8 cellular contexts compared by ENCODE assay signal in genomic region chr22:23565288-23565941, GRCh38. TPM values are rescaled to one million over a fixed set of nuclear protein-coding genes. Genes with fewer than 3 reads are reported as not detected.
DNase-seq lines count a peak whose midpoint lies in the region; ATAC-seq, FAIRE-seq and TF ChIP-seq lines count a peak whose summit lies in the region.

No MANE protein-coding gene starts in this region.

- ATAC-seq in A549 = peak; percentile 54 to 71
- peak; percentile 77 for ATAC-seq in activated CD8-positive, alpha-beta T cell treated with anti-CD3 and anti-CD28 coated beads for 36 hours
- ATAC-seq in stimulated activated naive B cell treated with anti-CD40 and anti-IgM and Interleukin-4, amounts not matched to agents 10 μg/mL and 1 μg/mL and 100 μg/mL, for 72 hours (replicated peaks) = peak; percentile 65 to 82
- no peak for ATAC-seq in GM21737 (IDR thresholded peaks at IDR 0.05; ENCODE audit: unreplicated experiment)
- no peak for ATAC-seq in GM18867 (IDR thresholded peaks at IDR 0.05; ENCODE audit: unreplicated experiment)

- H3K4me2 ChIP-seq in A549 = peak overlapping the region; percentile 83

- peaks cover 6% of the 10 kb centered on the region for H3K4me1 Mint-ChIP-seq in activated CD8-positive, alpha-beta T cell treated with anti-CD3 and anti-CD28 coated beads for 36 hours (ENCODE audit: low read depth)
- peaks cover 10 to 12% of the 10 kb centered on the region in 2 donors for H3K4me1 Mint-ChIP-seq in stimulated activated naive B cell treated with anti-CD40 and anti-IgM and Interleukin-4, amounts not matched to agents 10 μg/mL and 1 μg/mL and 100 μg/mL, for 72 hours

- POLR2A ChIA-PET in A549 (lab: Yijun Ruan, JAX) = no interaction called here
- POLR2A ChIA-PET in activated CD8-positive, alpha-beta T cell treated with anti-CD3 and anti-CD28 coated beads for 36 hours (lab: Charles Lee) = no interaction called here

- peak overlapping the region; percentile 37 for H3K4me3 ChIP-seq in A549
- H3K4me3 ChIP-seq in iPS-18a (ENCODE audit: low read length) = peak overlapping the region; percentile 65

- no peak for TF ChIP-seq CTCF in A549 (IDR thresholded peaks at IDR 0.05)
- TF ChIP-seq CTCF in GM13977 (IDR thresholded peaks at IDR 0.05; ENCODE audit: extremely low read depth, insufficient read depth, missing control alignments) = peak; percentile 24
- no peak for TF ChIP-seq CTCF in activated CD8-positive, alpha-beta T cell treated with anti-CD3 and anti-CD28 coated beads for 36 hours (IDR thresholded peaks at IDR 0.05)

- no peak overlapping the region for H3K27ac Mint-ChIP-seq in activated CD8-positive, alpha-beta T cell treated with anti-CD3 and anti-CD28 coated beads for 36 hours
- H3K27ac Mint-ChIP-seq in stimulated activated naive B cell treated with anti-CD40 and anti-IgM and Interleukin-4, amounts not matched to agents 10 μg/mL and 1 μg/mL and 100 μg/mL, for 72 hours = peak overlapping the region; percentile 49

- H3K36me3 ChIP-seq in iPS-18a (ENCODE audit: control insufficient read depth, low read depth, low read length) = no peaks in the 10 kb centered on the region

- H3K27me3 Mint-ChIP-seq in activated CD8-positive, alpha-beta T cell treated with anti-CD3 and anti-CD28 coated beads for 36 hours = peaks cover 22% of the 10 kb centered on the region
- peaks cover 32 to 34% of the 10 kb centered on the region in 2 donors for H3K27me3 Mint-ChIP-seq in stimulated activated naive B cell treated with anti-CD40 and anti-IgM and Interleukin-4, amounts not matched to agents 10 μg/mL and 1 μg/mL and 100 μg/mL, for 72 hours

- TF ChIP-seq RAD21 in A549 (conservative IDR thresholded peaks at IDR 0.05 in 1 of 2, IDR thresholded peaks at IDR 0.05 in 1 of 2) = no peak

- H3K9me3 ChIP-seq in A549 = no peaks in the 10 kb centered on the region
- no peaks in the 10 kb centered on the region for H3K9me3 ChIP-seq in iPS-18a (ENCODE audit: control insufficient read depth, low read depth, low read length)

- no peak for TF ChIP-seq POLR2A in A549 (IDR thresholded peaks at IDR 0.05; ENCODE audit: low read length)

- no peak overlapping the region for H3K9ac ChIP-seq in iPS-18a (ENCODE audit: low read length)

- peak overlapping the region; percentile 4 to 72; a peak in 4 of 6 replicates for H3K27ac ChIP-seq in A549
- H3K27ac ChIP-seq in iPS-18a (ENCODE audit: low read length) = no peak overlapping the region

- H3K4me1 ChIP-seq in A549 (no peaks in the 10 kb centered on the region; the same call in 2 of the 3 replicates), iPS-18a (ENCODE audit: control insufficient read depth, low read depth, low read length) (no peaks in the 10 kb centered on the region)

- FAIRE-seq in A549 (lab: Jason Lieb, UNC) = no peak

- H3K9me3 Mint-ChIP-seq in activated CD8-positive, alpha-beta T cell treated with anti-CD3 and anti-CD28 coated beads for 36 hours = no peaks in the 10 kb centered on the region
- H3K9me3 Mint-ChIP-seq in stimulated activated naive B cell treated with anti-CD40 and anti-IgM and Interleukin-4, amounts not matched to agents 10 μg/mL and 1 μg/mL and 100 μg/mL, for 72 hours = no peaks in the 10 kb centered on the region

- H3K27me3 ChIP-seq in iPS-18a (ENCODE audit: control insufficient read depth, insufficient read depth, low read length) = peaks cover 38% of the 10 kb centered on the region

- H3K4me3 Mint-ChIP-seq in activated CD8-positive, alpha-beta T cell treated with anti-CD3 and anti-CD28 coated beads for 36 hours = peak overlapping the region; percentile 59
- peak overlapping the region; percentile 83 to 87 for H3K4me3 Mint-ChIP-seq in stimulated activated naive B cell treated with anti-CD40 and anti-IgM and Interleukin-4, amounts not matched to agents 10 μg/mL and 1 μg/mL and 100 μg/mL, for 72 hours

- CTCF ChIA-PET in A549 (lab: Yijun Ruan, JAX) = no interaction called here
- CTCF ChIA-PET in activated CD8-positive, alpha-beta T cell treated with anti-CD3 and anti-CD28 coated beads for 36 hours (lab: Charles Lee) = no interaction called here

- TF ChIP-seq EP300 in A549 (IDR thresholded peaks at IDR 0.05) = no peak

- in situ Hi-C loops in GM13977 (cut with MboI; ENCODE audit: low pct_unique_long_range_greater_than_20kb, low sequenced_read_pairs, unreplicated experiment) = no loop called here

- DNase-seq in A549 (ENCODE audit: low read depth in 1 of 2, low spot score in 1 of 2) (peak in 1 of 2 experiments; percentile 22), GM13977 (ENCODE audit: low spot score) (no peak), NCI-H2107 (lab: John Stamatoyannopoulos, UW) (no peak)
- peak; percentile 30 for DNase-seq in activated CD8-positive, alpha-beta T cell treated with anti-CD3 and anti-CD28 coated beads for 36 hours
- DNase-seq in stimulated activated naive B cell treated with anti-CD40 and anti-IgM and Interleukin-4, amounts not matched to agents 10 μg/mL and 1 μg/mL and 100 μg/mL, for 72 hours = no peak

- WGBS in A549 (ENCODE audit: missing lambda C conversion rate) = 35% methylated on average over 9 of the region's 12 CpGs

- intact Hi-C loops in activated CD8-positive, alpha-beta T cell treated with anti-CD3 and anti-CD28 coated beads for 36 hours (cut with micrococcal nuclease) = no loop called here

- H3K36me3 Mint-ChIP-seq in activated CD8-positive, alpha-beta T cell treated with anti-CD3 and anti-CD28 coated beads for 36 hours (ENCODE audit: low read depth) = no peaks in the 10 kb centered on the region
- H3K36me3 Mint-ChIP-seq in stimulated activated naive B cell treated with anti-CD40 and anti-IgM and Interleukin-4, amounts not matched to agents 10 μg/mL and 1 μg/mL and 100 μg/mL, for 72 hours = no peaks in the 10 kb centered on the region

TF ChIP-seq in A549, 52 proteins besides CTCF, POLR2A, EP300 and RAD21:
- TF ChIP-seq RCOR1 (IDR thresholded peaks at IDR 0.05; ENCODE audit: low read depth, low read length) (no peak), HOXA7 (CRISPR knock-in tag; IDR thresholded peaks at IDR 0.05) (no peak), HMGXB4 (CRISPR knock-in tag; IDR thresholded peaks at IDR 0.05; ENCODE audit: borderline replicate concordance) (no peak), KDM5A (IDR thresholded peaks at IDR 0.05) (no peak), MAFK (IDR thresholded peaks at IDR 0.05; ENCODE audit: partially characterized antibody) (no peak)
- TF ChIP-seq, protein P1, sequence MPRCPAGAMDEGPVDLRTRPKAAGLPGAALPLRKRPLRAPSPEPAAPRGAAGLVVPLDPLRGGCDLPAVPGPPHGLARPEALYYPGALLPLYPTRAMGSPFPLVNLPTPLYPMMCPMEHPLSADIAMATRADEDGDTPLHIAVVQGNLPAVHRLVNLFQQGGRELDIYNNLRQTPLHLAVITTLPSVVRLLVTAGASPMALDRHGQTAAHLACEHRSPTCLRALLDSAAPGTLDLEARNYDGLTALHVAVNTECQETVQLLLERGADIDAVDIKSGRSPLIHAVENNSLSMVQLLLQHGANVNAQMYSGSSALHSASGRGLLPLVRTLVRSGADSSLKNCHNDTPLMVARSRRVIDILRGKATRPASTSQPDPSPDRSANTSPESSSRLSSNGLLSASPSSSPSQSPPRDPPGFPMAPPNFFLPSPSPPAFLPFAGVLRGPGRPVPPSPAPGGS (IDR thresholded peaks at IDR 0.05) = no peak

RNA-seq across cellular contexts. Expression of gene IGLL1, which starts 14.7 kb away (rescaled TPM):
- polyA plus RNA-seq in A549 (2011; rRNA removed) = not detected in 2 replicates
- not detected in 2 replicates for polyA plus RNA-seq in A549 (2012; cell fraction: cytosol; rRNA removed)
- polyA plus RNA-seq in A549 (2012; cell fraction: nucleus; rRNA removed) = not detected in 2 replicates
- polyA plus RNA-seq in A549 (2017; fragmentation: RNase III; extraction: RNeasy Plus Mini Kit Qiagen cat#74134 plus additional on column Dnase treatment) = not detected in 3 replicates
- polyA minus RNA-seq in A549 (2011; rRNA and poly(A)+ RNA removed) = not detected in 2 replicates
- not detected for total RNA-seq in activated CD8-positive, alpha-beta T cell treated with anti-CD3 and anti-CD28 coated beads for 36 hours

Comparison
In these comparisons a context has a peak if more than half of its experiments do, and no peak if none do; other contexts are left out.
1. ATAC-seq: peak in A549 (2 of 2), activated CD8-positive, alpha-beta T cell treated with anti-CD3 and anti-CD28 coated beads for 36 hours (single experiment) and stimulated activated naive B cell treated with anti-CD40 and anti-IgM and Interleukin-4, amounts not matched to agents 10 μg/mL and 1 μg/mL and 100 μg/mL, for 72 hours (2 of 2); none in GM21737 (single experiment) and GM18867 (single experiment).